20 cellular contexts compared by ENCODE assay signal in the genomic region with DNA sequence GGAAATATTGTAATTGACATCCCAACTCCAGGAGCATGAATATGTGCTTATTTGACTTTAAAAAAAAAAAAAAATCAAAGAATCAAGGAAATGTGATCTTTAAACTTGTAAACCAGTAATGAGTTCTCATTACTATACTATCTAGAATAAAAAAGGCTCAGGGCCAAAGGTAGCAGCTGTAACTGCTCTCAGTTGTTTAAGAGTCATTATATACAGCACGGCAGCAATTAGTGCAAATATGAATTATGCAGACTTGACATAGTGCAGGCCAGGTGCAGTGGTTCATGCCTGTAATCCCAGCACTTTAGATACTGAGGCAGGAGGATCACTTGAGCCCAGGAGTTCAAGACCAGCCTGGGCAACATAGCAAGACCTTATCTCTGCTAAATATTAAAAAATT.
DNase-seq lines count a peak whose midpoint lies in the region; ATAC-seq and TF ChIP-seq lines count a peak whose summit lies in the region.
"Had no signal": no experiment of that assay in that cellular context is flagged by ENCODE, and none has a peak within 500 bp of the region (broad histone marks: within the 10 kb centered on the region; RNA-seq: fewer than 3 reads in every experiment).

No MANE protein-coding gene starts in this region.

- no peak overlapping the region for H3K4me3 Mint-ChIP-seq in MCF 10A (ENCODE audit: unreplicated experiment)
- H3K4me3 Mint-ChIP-seq: CD8-positive, alpha-beta T cell; GM23338 had no signal

- BruUV-seq in MCF 10A (replicated peaks; lab: Mats Ljungman, UMichigan), result no TSS peak

- H3K36me3 ChIP-seq in breast epithelium, result no peaks in the 10 kb centered on the region
- H3K36me3 ChIP-seq: BLaER1 had no signal

- no peak for TF ChIP-seq POLR2A in breast epithelium (IDR thresholded peaks at IDR 0.05)

- no peak for ATAC-seq in GM19452 (IDR thresholded peaks at IDR 0.05; ENCODE audit: unreplicated experiment)
- no peak for ATAC-seq in HG02623 (IDR thresholded peaks at IDR 0.05; ENCODE audit: unreplicated experiment)
- ATAC-seq: CD8-positive, alpha-beta T cell; GM12878; GM23338; K562; Right ventricle myocardium inferior; SK-N-SH treated with all-trans-retinoic acid at 6 μM for 48 hours had no signal

- H3K4me1 Mint-ChIP-seq in MCF 10A (ENCODE audit: insufficient read depth, unreplicated experiment), result peaks cover 61% of the 10 kb centered on the region

- no peaks in the 10 kb centered on the region for H3K4me1 ChIP-seq in breast epithelium

- H3K36me3 Mint-ChIP-seq in MCF 10A (ENCODE audit: insufficient read depth, unreplicated experiment), result peaks cover 93% of the 10 kb centered on the region
- H3K36me3 Mint-ChIP-seq: CD8-positive, alpha-beta T cell had no signal

- intact Hi-C loops in MCF 10A (cut with micrococcal nuclease), result no loop called here
- intact Hi-C loops in breast epithelium (cut with DNase I; ENCODE audit: low total_unique reads), result no loop called here

- H3K9me3 ChIP-seq in breast epithelium, result no peaks in the 10 kb centered on the region

- no peaks in the 10 kb centered on the region for H3K9me3 Mint-ChIP-seq in MCF 10A (ENCODE audit: unreplicated experiment)
- H3K9me3 Mint-ChIP-seq: CD8-positive, alpha-beta T cell; GM23338 had no signal

- CTCF ChIA-PET in MCF 10A (lab: Yijun Ruan, JAX), result no interaction called here

- no peak overlapping the region for H3K27ac ChIP-seq in breast epithelium
- H3K27ac ChIP-seq: BLaER1 had no signal

- DNase-seq in MCF 10A (ENCODE audit: unreplicated experiment) (no peak), breast epithelium (ENCODE audit: low spot score in 2 of 2) (no peak), NCI-H2081 treated with DMSO at 0.1 percent for 48 hours (lab: John Stamatoyannopoulos, UW) (peak; percentile 75), SHP77 (lab: John Stamatoyannopoulos, UW) (peak; percentile 21 to 44), iPS-NIHi7 (ENCODE audit: extremely low spot score) (no peak)
- DNase-seq: CD8-positive, alpha-beta T cell; GDM1; MV-4-11; NCI-H1930; NCI-H345; NCI-H526; T-helper 1 cell had no signal

- H3K27ac Mint-ChIP-seq in MCF 10A (ENCODE audit: low read depth, unreplicated experiment), result peak overlapping the region; percentile 87
- H3K27ac Mint-ChIP-seq: CD8-positive, alpha-beta T cell; GM23338 had no signal

- POLR2A ChIA-PET in MCF 10A (lab: Yijun Ruan, JAX), result interaction anchor here (0.6 to 10.1 kb wide), 2 partner anchors 62 to 70 kb away, joined by 3 to 110 read pairs; no protein-coding TSS in a partner anchor

- no peak overlapping the region for H3K4me3 ChIP-seq in breast epithelium
- H3K4me3 ChIP-seq: BLaER1, GM12878, GM23338, K562 had no signal

- no peaks in the 10 kb centered on the region for H3K27me3 Mint-ChIP-seq in MCF 10A (ENCODE audit: insufficient read depth, unreplicated experiment)

- TF ChIP-seq CTCF in MCF 10A (IDR thresholded peaks at IDR 0.05; ENCODE audit: unreplicated experiment) (no peak), breast epithelium (IDR thresholded peaks at IDR 0.05) (no peak)

- no peaks in the 10 kb centered on the region for H3K27me3 ChIP-seq in breast epithelium
- H3K27me3 ChIP-seq: BLaER1 had no signal

Comparison
In these comparisons a context has a peak if more than half of its experiments do, and no peak if none do; other contexts are left out.
1. DNase-seq: peak in NCI-H2081 treated with DMSO at 0.1 percent for 48 hours (single experiment) and SHP77 (2 of 2); none in MCF 10A (single experiment), breast epithelium (0 of 2) and iPS-NIHi7 (single experiment).